30 cellular contexts compared by ENCODE assay signal in the genomic region with DNA sequence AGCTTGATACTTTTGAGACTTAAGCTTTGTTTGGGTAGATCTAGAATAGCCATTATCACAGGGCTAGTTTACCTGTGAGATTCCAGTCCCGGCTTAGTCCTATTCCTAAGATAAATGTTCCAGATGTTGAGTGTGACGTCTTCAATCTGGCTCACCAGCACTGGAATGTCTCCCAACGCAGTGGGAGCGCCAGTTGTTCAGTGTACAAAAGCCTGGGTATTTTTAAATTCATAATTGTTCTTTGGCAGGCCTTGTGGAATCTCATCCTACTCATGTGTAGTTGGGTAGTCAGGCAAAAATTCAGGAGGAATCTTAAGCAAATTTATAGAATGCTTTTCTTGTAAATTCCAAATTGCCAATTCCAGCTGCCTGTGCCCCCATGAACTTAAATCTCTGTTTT.
"Had no signal": no experiment of that assay in that cellular context is flagged by ENCODE, and none has a peak within 500 bp of the region (broad histone marks: within the 10 kb centered on the region; RNA-seq: fewer than 3 reads in every experiment).

No MANE protein-coding gene starts in this region.

- H3K4me3 ChIP-seq: neural progenitor cell, pancreas, prostate gland, right lobe of liver, sigmoid colon, skin epidermis, smooth muscle cell, spleen, suprapubic skin, testis, tibial artery, transverse colon, upper lobe of right lung, uterus had no signal

- H3K27me3 Mint-ChIP-seq: naive thymus-derived CD4-positive, alpha-beta T cell; stimulated activated memory B cell treated with anti-CD40 and anti-IgM and Interleukin-4, amounts not matched to agents 10 μg/mL and 1 μg/mL and 100 μg/mL, for 72 hours; stimulated activated naive CD8-positive, alpha-beta T cell treated with anti-CD3 and anti-CD28 coated beads, Interleukin-15, amount 100 ng/mL, for 72 hours; type B pancreatic cell had no signal

- H3K4me3 Mint-ChIP-seq: naive thymus-derived CD4-positive, alpha-beta T cell; natural killer cell; nephron; neural progenitor cell; stimulated activated memory B cell treated with anti-CD40 and anti-IgM and Interleukin-4, amounts not matched to agents 10 μg/mL and 1 μg/mL and 100 μg/mL, for 72 hours; stimulated activated naive CD8-positive, alpha-beta T cell treated with anti-CD3 and anti-CD28 coated beads, Interleukin-15, amount 100 ng/mL, for 72 hours; type B pancreatic cell had no signal

- H3K9me3 ChIP-seq: pancreas, prostate gland, right lobe of liver, suprapubic skin, testis, tibial artery, upper lobe of right lung, uterus had no signal

- H2AFZ ChIP-seq: neural progenitor cell had no signal

- H3K27ac ChIP-seq: neural progenitor cell, pancreas, prostate gland, right lobe of liver, sigmoid colon, skin epidermis, spleen, suprapubic skin, testis, tibial artery, transverse colon, upper lobe of right lung, uterus had no signal

- H3K4me1 ChIP-seq: neural progenitor cell, pancreas, prostate gland, right lobe of liver, spleen, suprapubic skin, testis, tibial artery, transverse colon, upper lobe of right lung, uterus had no signal

- DNase-seq: naive thymus-derived CD4-positive, alpha-beta T cell; natural killer cell; pancreas; retina; right cardiac atrium; right lobe of liver; sigmoid colon; spleen; stimulated activated CD4-positive, alpha-beta T cell treated with anti-CD3 and anti-CD28 coated beads, Interleukin-12 subunit alpha, Interleukin-12 subunit beta, amount 100 ng/mL, for 4 hours; stimulated activated CD4-positive, alpha-beta T cell treated with anti-CD3 and anti-CD28 coated beads, Interleukin-1b, Interleukin-23, amount 100 ng/mL, for 48 hours; stimulated activated CD4-positive, alpha-beta T cell treated with anti-CD3 and anti-CD28 coated beads, Interleukin-4, amount 100 ng/mL, for 1 hour; stimulated activated CD4-positive, alpha-beta T cell treated with anti-CD3 and anti-CD28 coated beads, Interleukin-4, amount 100 ng/mL, for 4 hours; stimulated activated CD8-positive, alpha-beta memory T cell treated with anti-CD3 and anti-CD28 coated beads, Interleukin-4, amount 100 ng/mL, for 48 hours; stimulated activated naive CD4-positive, alpha-beta T cell; stimulated activated naive CD8-positive, alpha-beta T cell treated with anti-CD3 and anti-CD28 coated beads, Interleukin-15, amount 100 ng/mL, for 72 hours; stimulated activated naive CD8-positive, alpha-beta T cell treated with anti-CD3 and anti-CD28 coated beads, Interleukin-15, Interleukin-2, amounts not matched to agents 100 U/mL and 50 U/mL, for 24 hours; substantia nigra; testis; tibial artery; transverse colon; upper lobe of right lung; uterus had no signal

- H3K4me1 Mint-ChIP-seq: naive thymus-derived CD4-positive, alpha-beta T cell; natural killer cell; nephron; neural progenitor cell; stimulated activated memory B cell treated with anti-CD40 and anti-IgM and Interleukin-4, amounts not matched to agents 10 μg/mL and 1 μg/mL and 100 μg/mL, for 72 hours; stimulated activated naive CD8-positive, alpha-beta T cell treated with anti-CD3 and anti-CD28 coated beads, Interleukin-15, amount 100 ng/mL, for 72 hours had no signal

- H3K9ac ChIP-seq: neural progenitor cell had no signal

- H3K27me3 ChIP-seq: neural progenitor cell, pancreas, right lobe of liver, sigmoid colon, spleen, suprapubic skin, testis, tibial artery, transverse colon, upper lobe of right lung, uterus had no signal

- ATAC-seq: naive thymus-derived CD4-positive, alpha-beta T cell; natural killer cell; pancreas; right lobe of liver; stimulated activated memory B cell treated with anti-CD40 and anti-IgM and Interleukin-4, amounts not matched to agents 10 μg/mL and 1 μg/mL and 100 μg/mL, for 72 hours; stimulated activated naive CD8-positive, alpha-beta T cell treated with anti-CD3 and anti-CD28 coated beads, Interleukin-15, amount 100 ng/mL, for 72 hours; stimulated activated naive CD8-positive, alpha-beta T cell treated with anti-CD3 and anti-CD28 coated beads, Interleukin-15, Interleukin-2, amounts not matched to agents 100 U/mL and 50 U/mL, for 24 hours; upper lobe of right lung had no signal

- H3K27ac Mint-ChIP-seq: naive thymus-derived CD4-positive, alpha-beta T cell; natural killer cell; nephron; neural progenitor cell; stimulated activated memory B cell treated with anti-CD40 and anti-IgM and Interleukin-4, amounts not matched to agents 10 μg/mL and 1 μg/mL and 100 μg/mL, for 72 hours; stimulated activated naive CD8-positive, alpha-beta T cell treated with anti-CD3 and anti-CD28 coated beads, Interleukin-15, amount 100 ng/mL, for 72 hours; type B pancreatic cell had no signal

- H3K36me3 Mint-ChIP-seq: stimulated activated memory B cell treated with anti-CD40 and anti-IgM and Interleukin-4, amounts not matched to agents 10 μg/mL and 1 μg/mL and 100 μg/mL, for 72 hours had no signal

- H3K4me2 ChIP-seq: neural progenitor cell, smooth muscle cell had no signal

- H3K36me3 ChIP-seq: neural progenitor cell, pancreas, prostate gland, right lobe of liver, sigmoid colon, spleen, suprapubic skin, tibial artery, transverse colon, upper lobe of right lung, uterus had no signal

- H3K9me3 Mint-ChIP-seq: type B pancreatic cell had no signal
